In genomic region chr10:1056326-1057105, GRCh38 we compare ENCODE assay signal across 8 cellular contexts. TPM values are rescaled to one million over a fixed set of nuclear protein-coding genes. Genes with fewer than 3 reads are reported as not detected.
DNase-seq lines count a peak whose midpoint lies in the region; TF ChIP-seq lines count a peak whose summit lies in the region.

TSS of gene WDR37 (plus strand) at chr10:1056385. CDS start at chr10:1072156, 15,771 bp downstream.

- H3K4me1 ChIP-seq in transverse colon = peaks cover 18 to 34% (median 24%) of the 10 kb centered on the region in 4 donors

- no peak for TF ChIP-seq EP300 in transverse colon (IDR thresholded peaks at IDR 0.05; ENCODE audit: low read depth)

- no peaks in the 10 kb centered on the region for H3K27me3 ChIP-seq in H7 (ENCODE audit: control insufficient read depth, insufficient read depth, low read length)
- no peaks in the 10 kb centered on the region for H3K27me3 ChIP-seq in transverse colon

- TF ChIP-seq POLR2A in transverse colon (IDR thresholded peaks at IDR 0.05) = peak; percentile 84

- POLR2A ChIA-PET in GM10248 (lab: Yijun Ruan, JAX) = no interaction called here

- DNase-seq in GM10248 (ENCODE audit: extremely low spot score) (peak; percentile 95), H7 (peak; percentile 98), M059J (ENCODE audit: low read depth) (peak; percentile 83), SW480 (ENCODE audit: low spot score) (peak; percentile 40), cardiac septum (ENCODE audit: low spot score) (peak; percentile 93), pons (ENCODE audit: low spot score) (peak; percentile 74), transverse colon (peak; percentile 89)
- peak; percentile 82 for DNase-seq in activated naive CD8-positive, alpha-beta T cell treated with anti-CD3 and anti-CD28 coated beads, Interleukin-2, amount 50 U/mL, for 16 hours (ENCODE audit: low read depth, low spot score)

- TF ChIP-seq CTCF in GM10248 (IDR thresholded peaks at IDR 0.05; ENCODE audit: control extremely low read depth, extremely low read depth, low read depth, missing control alignments) (no peak), transverse colon (IDR thresholded peaks at IDR 0.05) (no peak)

- CTCF ChIA-PET in GM10248 (lab: Yijun Ruan, JAX) = interaction anchor here (1.0 kb wide), 1 partner anchor 125 kb away, joined by 3 read pairs; the partner anchor contains the start of gene LARP4B

- H3K4me3 ChIP-seq in H7 (ENCODE audit: insufficient read depth, low read depth, low read length) (peak within 1 kb of the TSS; percentile 94), transverse colon (peak within 1 kb of the TSS; percentile 62 to 97 (median 78))

- 0% methylated on average over 52 of the region's 87 CpGs; no CpG with 5 or more reads in 1 of the 2 donors for WGBS in transverse colon (ENCODE audit: low coverage in 1 of 2), 2 donors

- intact Hi-C loops in cardiac septum (cut with DNase I) (loop anchor here (5.0 kb wide), 1 partner anchor 124 kb away; the partner anchor contains the start of gene LARP4B), transverse colon (cut with DNase I; ENCODE audit: low total_unique reads) (no loop called here)

- H3K9me3 ChIP-seq in transverse colon = no peaks in the 10 kb centered on the region

- in situ Hi-C loops in transverse colon (cut with MboI; ENCODE audit: low pct_ligation_motif_present in 1 of 4, low pct_unique_long_range_greater_than_20kb in 1 of 4, low sequenced_read_pairs in 3 of 4) = no loop called here

- H3K27ac ChIP-seq in transverse colon = peak within 1 kb of the TSS; percentile 95 to 99 (median 98)

- peaks cover 8% of the 10 kb centered on the region for H3K36me3 ChIP-seq in H7 (replicated peaks; ENCODE audit: control insufficient read depth, insufficient read depth, low read length)
- no peaks in the 10 kb centered on the region for H3K36me3 ChIP-seq in transverse colon

RNA-seq across cellular contexts. Expression of gene WDR37, which starts in this region (rescaled TPM):
- 8.4 and 9.7 TPM in 2 replicates for total RNA-seq in H7 (2014; rRNA removed; shearing (Covaris generic))
- total RNA-seq in M059J (2014; rRNA removed; shearing (Covaris generic)) = 4.8 and 5.6 TPM in 2 replicates
- total RNA-seq in cardiac septum = 28.1 TPM
- 10 to 100 TPM; 14.5 to 22.1 (median 19.7) TPM for total RNA-seq in transverse colon

Comparison
In these comparisons a context has a peak if more than half of its experiments do, and no peak if none do; other contexts are left out.
1. Peak in every context shown above with its lines: DNase-seq, H3K4me3 ChIP-seq and H3K27ac ChIP-seq.
2. DNase-seq: peak in every context shown above with its lines; median percentile 98 in H7; 95 in GM10248; 93 in cardiac septum; 89 in transverse colon; 83 in M059J; 82 in activated naive CD8-positive, alpha-beta T cell treated with anti-CD3 and anti-CD28 coated beads, Interleukin-2, amount 50 U/mL, for 16 hours; 74 in pons; 40 in SW480.